In the genomic region with DNA sequence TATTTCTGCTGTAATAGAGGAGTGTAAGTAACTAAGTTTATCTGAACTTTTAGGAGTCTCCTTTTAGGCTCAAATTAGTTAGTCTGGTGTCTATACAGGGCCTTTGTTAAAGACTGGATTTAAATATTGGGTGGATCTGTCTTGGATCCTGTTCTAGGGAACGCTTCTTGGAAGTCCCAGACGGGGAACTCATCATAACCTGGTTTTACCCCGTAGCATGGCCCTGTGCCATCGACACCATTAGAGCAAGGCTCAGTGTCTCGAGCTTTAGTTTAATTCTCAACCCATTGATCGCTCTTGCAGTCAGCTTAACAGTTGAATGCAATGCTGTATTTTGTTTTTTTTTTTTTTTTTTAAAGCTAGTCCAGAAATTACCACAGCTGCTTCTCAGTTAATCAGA, we compare ENCODE assay signal across 8 cellular contexts.
DNase-seq lines count a peak whose midpoint lies in the region; TF ChIP-seq lines count a peak whose summit lies in the region.

No MANE protein-coding gene starts in this region.

- peaks cover 24 to 37% of the 10 kb centered on the region in 2 donors for H3K4me1 ChIP-seq in duodenal mucosa (ENCODE audit: control insufficient read depth in 1 of 2, insufficient read depth in 2 of 2, low read length in 2 of 2)
- H3K4me1 ChIP-seq in SK-N-SH (ENCODE audit: control insufficient read depth in 1 of 2, insufficient read depth in 2 of 2, low read depth in 1 of 2, low read length in 1 of 2), result no peaks in the 10 kb centered on the region; a peak in 1 of 4 replicates

- H4K20me1 ChIP-seq in SK-N-SH (ENCODE audit: insufficient read depth), result no peaks in the 10 kb centered on the region

- CTCF ChIA-PET in SK-N-SH (lab: Yijun Ruan, JAX), result interaction anchor here (0.7 kb wide), 1 partner anchor 19 kb away, joined by 3 read pairs; no protein-coding TSS in a partner anchor

- H3K4me1 Mint-ChIP-seq in nephron, result peaks cover 37% of the 10 kb centered on the region

- no peak overlapping the region for H2AFZ ChIP-seq in SK-N-SH (ENCODE audit: low read depth)

- DNase-seq in DMS153 (lab: John Stamatoyannopoulos, UW), result peak; percentile 47
- peak; percentile 83 for DNase-seq in NCI-H1105 treated with DMSO at 0.1 percent for 48 hours (lab: John Stamatoyannopoulos, UW)
- no peak for DNase-seq in NCI-H2029 (lab: John Stamatoyannopoulos, UW)
- DNase-seq in SHP77 (lab: John Stamatoyannopoulos, UW), result no peak
- no peak for DNase-seq in retina
- no peak for DNase-seq in SK-N-SH

- H3K9me3 ChIP-seq in duodenal mucosa (ENCODE audit: control insufficient read depth in 1 of 2, low read length in 2 of 2), result no peaks in the 10 kb centered on the region
- no peaks in the 10 kb centered on the region for H3K9me3 ChIP-seq in SK-N-SH

- peak overlapping the region; percentile 54 to 69 (median 56) for H3K27ac Mint-ChIP-seq in nephron

- peaks cover 12% of the 10 kb centered on the region for H3K9me3 Mint-ChIP-seq in nephron

- H3K27me3 Mint-ChIP-seq in nephron (ENCODE audit: low read depth), result peaks cover under 1% of the 10 kb centered on the region

- no peak for TF ChIP-seq RAD21 in SK-N-SH (IDR thresholded peaks at IDR 0.05; ENCODE audit: low read length)

- no peaks in the 10 kb centered on the region for H3K9me2 ChIP-seq in SK-N-SH

- WGBS in SK-N-SH (ENCODE audit: low lambda C conversion rate), result 93% methylated on average over 6 of the region's 6 CpGs

- no peaks in the 10 kb centered on the region for H3K36me3 Mint-ChIP-seq in nephron (ENCODE audit: low read depth)

- H3K27ac ChIP-seq in duodenal mucosa (ENCODE audit: low read depth, low read length), result no peak overlapping the region
- no peak overlapping the region for H3K27ac ChIP-seq in SK-N-SH (ENCODE audit: low read depth in 2 of 2, low read length in 1 of 2)

- H3K4me2 ChIP-seq in SK-N-SH, result no peak overlapping the region

- no peak for TF ChIP-seq EP300 in SK-N-SH (IDR thresholded peaks at IDR 0.05; ENCODE audit: borderline replicate concordance in 1 of 2, low read depth in 1 of 2, low read length in 1 of 2)

- H3K4me3 Mint-ChIP-seq in nephron, result no peak overlapping the region

- H3K79me2 ChIP-seq in SK-N-SH (ENCODE audit: insufficient read depth), result no peaks in the 10 kb centered on the region

- TF ChIP-seq CTCF in nephron (IDR thresholded peaks at IDR 0.05; ENCODE audit: unreplicated experiment in 3 of 3) (no peak), SK-N-SH (IDR thresholded peaks at IDR 0.05) (no peak)

- POLR2A ChIA-PET in SK-N-SH (lab: Yijun Ruan, JAX), result no interaction called here

- no peaks in the 10 kb centered on the region for H3K27me3 ChIP-seq in duodenal mucosa (ENCODE audit: control insufficient read depth in 1 of 2, insufficient read depth in 2 of 2, low read length in 2 of 2)
- no peaks in the 10 kb centered on the region for H3K27me3 ChIP-seq in SK-N-SH (ENCODE audit: insufficient read depth)

- H3K4me3 ChIP-seq in duodenal mucosa (ENCODE audit: low read depth in 1 of 2, low read length in 2 of 2) (peak overlapping the region in 1 of 2 donors; percentile 45), SK-N-SH (ENCODE audit: low read depth in 2 of 2, low read length in 1 of 2) (no peak overlapping the region)

- H3K36me3 ChIP-seq in duodenal mucosa (ENCODE audit: control insufficient read depth in 1 of 2, insufficient read depth in 2 of 2, low read length in 2 of 2) (no peaks in the 10 kb centered on the region), SK-N-SH (replicated peaks in 1 of 2; ENCODE audit: control insufficient read depth in 1 of 2, insufficient read depth in 2 of 2, low read length in 1 of 2) (no peaks in the 10 kb centered on the region)

- H3F3A ChIP-seq in SK-N-SH (replicated peaks; ENCODE audit: insufficient read depth), result no peaks in the 10 kb centered on the region

- H3K9ac ChIP-seq in duodenal mucosa (ENCODE audit: low read depth in 1 of 2, low read length in 2 of 2), result peak overlapping the region; percentile 54 to 57
- no peak overlapping the region for H3K9ac ChIP-seq in SK-N-SH

TF ChIP-seq in SK-N-SH, 30 proteins besides CTCF, POLR2A, EP300 and RAD21:
- no peak for TF ChIP-seq SIN3A (IDR thresholded peaks at IDR 0.05; ENCODE audit: borderline replicate concordance, low read depth, low read length)
- TF ChIP-seq RFX5 (IDR thresholded peaks at IDR 0.05; ENCODE audit: low read length), result no peak
- TF ChIP-seq MXI1 (IDR thresholded peaks at IDR 0.05; ENCODE audit: low read depth, low read length), result no peak
- no peak for TF ChIP-seq NRF1 (IDR thresholded peaks at IDR 0.05; ENCODE audit: low read depth, low read length)
- TF ChIP-seq, protein P1, sequence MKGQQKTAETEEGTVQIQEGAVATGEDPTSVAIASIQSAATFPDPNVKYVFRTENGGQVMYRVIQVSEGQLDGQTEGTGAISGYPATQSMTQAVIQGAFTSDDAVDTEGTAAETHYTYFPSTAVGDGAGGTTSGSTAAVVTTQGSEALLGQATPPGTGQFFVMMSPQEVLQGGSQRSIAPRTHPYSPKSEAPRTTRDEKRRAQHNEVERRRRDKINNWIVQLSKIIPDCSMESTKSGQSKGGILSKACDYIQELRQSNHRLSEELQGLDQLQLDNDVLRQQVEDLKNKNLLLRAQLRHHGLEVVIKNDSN (IDR thresholded peaks at IDR 0.05; ENCODE audit: borderline replicate concordance, low read depth), result no peak
- no peak for TF ChIP-seq JUND (IDR thresholded peaks at IDR 0.05)
- TF ChIP-seq, protein P2, sequence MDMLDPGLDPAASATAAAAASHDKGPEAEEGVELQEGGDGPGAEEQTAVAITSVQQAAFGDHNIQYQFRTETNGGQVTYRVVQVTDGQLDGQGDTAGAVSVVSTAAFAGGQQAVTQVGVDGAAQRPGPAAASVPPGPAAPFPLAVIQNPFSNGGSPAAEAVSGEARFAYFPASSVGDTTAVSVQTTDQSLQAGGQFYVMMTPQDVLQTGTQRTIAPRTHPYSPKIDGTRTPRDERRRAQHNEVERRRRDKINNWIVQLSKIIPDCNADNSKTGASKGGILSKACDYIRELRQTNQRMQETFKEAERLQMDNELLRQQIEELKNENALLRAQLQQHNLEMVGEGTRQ (IDR thresholded peaks at IDR 0.05; ENCODE audit: borderline replicate concordance, low read depth, low read length), result no peak
- TF ChIP-seq CHD2 (IDR thresholded peaks at IDR 0.05; ENCODE audit: low read length, partially characterized antibody), result no peak
- TF ChIP-seq RCOR1 (IDR thresholded peaks at IDR 0.05; ENCODE audit: low read length), result no peak
- no peak for TF ChIP-seq TCF12 (IDR thresholded peaks at IDR 0.05)
- TF ChIP-seq RXRA (IDR thresholded peaks at IDR 0.05; ENCODE audit: borderline replicate concordance, low read depth), result no peak
- no peak for TF ChIP-seq GABPA (IDR thresholded peaks at IDR 0.05; ENCODE audit: low read depth)
- TF ChIP-seq, protein P3, sequence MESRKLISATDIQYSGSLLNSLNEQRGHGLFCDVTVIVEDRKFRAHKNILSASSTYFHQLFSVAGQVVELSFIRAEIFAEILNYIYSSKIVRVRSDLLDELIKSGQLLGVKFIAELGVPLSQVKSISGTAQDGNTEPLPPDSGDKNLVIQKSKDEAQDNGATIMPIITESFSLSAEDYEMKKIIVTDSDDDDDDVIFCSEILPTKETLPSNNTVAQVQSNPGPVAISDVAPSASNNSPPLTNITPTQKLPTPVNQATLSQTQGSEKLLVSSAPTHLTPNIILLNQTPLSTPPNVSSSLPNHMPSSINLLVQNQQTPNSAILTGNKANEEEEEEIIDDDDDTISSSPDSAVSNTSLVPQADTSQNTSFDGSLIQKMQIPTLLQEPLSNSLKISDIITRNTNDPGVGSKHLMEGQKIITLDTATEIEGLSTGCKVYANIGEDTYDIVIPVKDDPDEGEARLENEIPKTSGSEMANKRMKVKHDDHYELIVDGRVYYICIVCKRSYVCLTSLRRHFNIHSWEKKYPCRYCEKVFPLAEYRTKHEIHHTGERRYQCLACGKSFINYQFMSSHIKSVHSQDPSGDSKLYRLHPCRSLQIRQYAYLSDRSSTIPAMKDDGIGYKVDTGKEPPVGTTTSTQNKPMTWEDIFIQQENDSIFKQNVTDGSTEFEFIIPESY (IDR thresholded peaks at IDR 0.05; ENCODE audit: borderline replicate concordance, low read depth), result no peak
- no peak for TF ChIP-seq YY1 (IDR thresholded peaks at IDR 0.05; ENCODE audit: low read depth)
- no peak for TF ChIP-seq GATA2 (CRISPR knock-in tag; IDR thresholded peaks at IDR 0.05)
TF ChIP-seq in SK-N-SH: peak in this region for 0.

Comparison
In these comparisons a context has a peak if more than half of its experiments do, and no peak if none do; other contexts are left out.
1. DNase-seq: peak in DMS153 (single experiment) and NCI-H1105 treated with DMSO at 0.1 percent for 48 hours (single experiment); none in NCI-H2029 (single experiment), SHP77 (0 of 2), retina (single experiment) and SK-N-SH (single experiment).